1 cellular context compared by ENCODE assay signal in genomic region chr13:42992585-42993122, GRCh38.
A peak's percentile ranks its signal among the peaks of the same experiment; 100 is the strongest.
TF ChIP-seq lines count a peak whose summit lies in the region.

No MANE protein-coding gene starts in this region.

TF ChIP-seq in GM12878, 131 proteins besides CTCF, POLR2A, EP300 and RAD21 (continued from another document):
- TF ChIP-seq ZNF687 (IDR thresholded peaks at IDR 0.05) (peak; percentile 44; the same call in 1 of the 2 replicates), SMARCA5 (IDR thresholded peaks at IDR 0.05) (0 out of 2 replicates have a peak, but pooled peaks have one; percentile 19), RB1 (IDR thresholded peaks at IDR 0.05; ENCODE audit: borderline replicate concordance) (no peak), POLR2AphosphoS2 (IDR thresholded peaks at IDR 0.05; ENCODE audit: low read depth, low read length) (no peak), ASH2L (IDR thresholded peaks at IDR 0.05; ENCODE audit: borderline replicate concordance, low read depth) (0 out of 2 replicates have a peak, but pooled peaks have one; percentile 78), MTA3 (IDR thresholded peaks at IDR 0.05; ENCODE audit: borderline replicate concordance, low read length) (0 out of 2 replicates have a peak, but pooled peaks have one; percentile 23), HCFC1 (IDR thresholded peaks at IDR 0.05; ENCODE audit: low read length) (0 out of 2 replicates have a peak, but pooled peaks have one; percentile 9), PAX5 (IDR thresholded peaks at IDR 0.05; ENCODE audit: borderline replicate concordance, low read depth, low read length) (0 out of 2 replicates have a peak, but pooled peaks have one; percentile 17), ZZZ3 (IDR thresholded peaks at IDR 0.05; ENCODE audit: control insufficient read depth, insufficient read length, low read depth) (no peak), SIN3A (IDR thresholded peaks at IDR 0.05; ENCODE audit: low read depth, low read length) (no peak), PAX8 (IDR thresholded peaks at IDR 0.05) (0 out of 2 replicates have a peak, but pooled peaks have one; percentile 39)
- TF ChIP-seq, protein P1, sequence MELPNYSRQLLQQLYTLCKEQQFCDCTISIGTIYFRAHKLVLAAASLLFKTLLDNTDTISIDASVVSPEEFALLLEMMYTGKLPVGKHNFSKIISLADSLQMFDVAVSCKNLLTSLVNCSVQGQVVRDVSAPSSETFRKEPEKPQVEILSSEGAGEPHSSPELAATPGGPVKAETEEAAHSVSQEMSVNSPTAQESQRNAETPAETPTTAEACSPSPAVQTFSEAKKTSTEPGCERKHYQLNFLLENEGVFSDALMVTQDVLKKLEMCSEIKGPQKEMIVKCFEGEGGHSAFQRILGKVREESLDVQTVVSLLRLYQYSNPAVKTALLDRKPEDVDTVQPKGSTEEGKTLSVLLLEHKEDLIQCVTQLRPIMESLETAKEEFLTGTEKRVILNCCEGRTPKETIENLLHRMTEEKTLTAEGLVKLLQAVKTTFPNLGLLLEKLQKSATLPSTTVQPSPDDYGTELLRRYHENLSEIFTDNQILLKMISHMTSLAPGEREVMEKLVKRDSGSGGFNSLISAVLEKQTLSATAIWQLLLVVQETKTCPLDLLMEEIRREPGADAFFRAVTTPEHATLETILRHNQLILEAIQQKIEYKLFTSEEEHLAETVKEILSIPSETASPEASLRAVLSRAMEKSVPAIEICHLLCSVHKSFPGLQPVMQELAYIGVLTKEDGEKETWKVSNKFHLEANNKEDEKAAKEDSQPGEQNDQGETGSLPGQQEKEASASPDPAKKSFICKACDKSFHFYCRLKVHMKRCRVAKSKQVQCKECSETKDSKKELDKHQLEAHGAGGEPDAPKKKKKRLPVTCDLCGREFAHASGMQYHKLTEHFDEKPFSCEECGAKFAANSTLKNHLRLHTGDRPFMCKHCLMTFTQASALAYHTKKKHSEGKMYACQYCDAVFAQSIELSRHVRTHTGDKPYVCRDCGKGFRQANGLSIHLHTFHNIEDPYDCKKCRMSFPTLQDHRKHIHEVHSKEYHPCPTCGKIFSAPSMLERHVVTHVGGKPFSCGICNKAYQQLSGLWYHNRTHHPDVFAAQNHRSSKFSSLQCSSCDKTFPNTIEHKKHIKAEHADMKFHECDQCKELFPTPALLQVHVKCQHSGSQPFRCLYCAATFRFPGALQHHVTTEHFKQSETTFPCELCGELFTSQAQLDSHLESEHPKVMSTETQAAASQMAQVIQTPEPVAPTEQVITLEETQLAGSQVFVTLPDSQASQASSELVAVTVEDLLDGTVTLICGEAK (IDR thresholded peaks at IDR 0.05; ENCODE audit: borderline replicate concordance) = peak; percentile 33; the same call in 1 of the 2 replicates
- TF ChIP-seq, protein P2, sequence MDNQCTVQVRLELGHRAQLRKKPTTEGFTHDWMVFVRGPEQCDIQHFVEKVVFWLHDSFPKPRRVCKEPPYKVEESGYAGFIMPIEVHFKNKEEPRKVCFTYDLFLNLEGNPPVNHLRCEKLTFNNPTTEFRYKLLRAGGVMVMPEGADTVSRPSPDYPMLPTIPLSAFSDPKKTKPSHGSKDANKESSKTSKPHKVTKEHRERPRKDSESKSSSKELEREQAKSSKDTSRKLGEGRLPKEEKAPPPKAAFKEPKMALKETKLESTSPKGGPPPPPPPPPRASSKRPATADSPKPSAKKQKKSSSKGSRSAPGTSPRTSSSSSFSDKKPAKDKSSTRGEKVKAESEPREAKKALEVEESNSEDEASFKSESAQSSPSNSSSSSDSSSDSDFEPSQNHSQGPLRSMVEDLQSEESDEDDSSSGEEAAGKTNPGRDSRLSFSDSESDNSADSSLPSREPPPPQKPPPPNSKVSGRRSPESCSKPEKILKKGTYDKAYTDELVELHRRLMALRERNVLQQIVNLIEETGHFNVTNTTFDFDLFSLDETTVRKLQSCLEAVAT (IDR thresholded peaks at IDR 0.05) = peak; percentile 15
